In the genomic region with DNA sequence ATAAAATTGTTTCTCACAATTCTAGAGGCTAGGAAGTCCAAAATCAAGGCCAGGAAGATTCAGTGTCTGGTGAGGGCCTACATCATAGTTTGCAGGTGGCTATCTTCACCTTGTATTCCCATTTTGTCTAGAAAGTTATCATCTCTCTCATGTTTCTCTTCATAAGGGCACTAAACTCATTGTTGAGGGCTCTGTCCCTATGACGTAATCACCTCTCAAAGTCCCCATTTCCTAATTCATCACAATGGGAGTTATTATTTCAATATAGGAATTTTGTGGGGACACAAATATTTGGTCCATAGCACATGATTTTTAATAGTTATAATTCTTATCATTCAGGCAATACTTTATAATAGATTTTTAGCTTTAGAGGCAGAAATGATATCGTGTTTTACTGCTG, we compare ENCODE assay signal across 7 cellular contexts.
"Had no signal": no experiment of that assay in that cellular context is flagged by ENCODE, and none has a peak within 500 bp of the region (broad histone marks: within the 10 kb centered on the region; RNA-seq: fewer than 3 reads in every experiment).

No MANE protein-coding gene starts in this region.

- H3K9ac ChIP-seq: KMS-11 had no signal

- H3K27ac ChIP-seq: HL-60, KMS-11 had no signal

- DNase-seq: IMR-90, KBM-7, KG1 had no signal

- H3K4me2 ChIP-seq: KMS-11 had no signal

- H3K4me3 ChIP-seq: K562 had no signal

- ATAC-seq: K562 had no signal

- FAIRE-seq: HTR-8/SVneo, K562 had no signal
